Comparison of ENCODE assay signal across 8 cellular contexts in genomic region chr2:45052388-45052928, GRCh38. TPM values are rescaled to one million over a fixed set of nuclear protein-coding genes. Genes with fewer than 3 reads are reported as not detected.
"Had no signal": no experiment of that assay in that cellular context is flagged by ENCODE, and none has a peak within 500 bp of the region (broad histone marks: within the 10 kb centered on the region; RNA-seq: fewer than 3 reads in every experiment).

No MANE protein-coding gene starts in this region.

- ATAC-seq: GM23338, HepG2 had no signal

- FAIRE-seq: H1, H54, HepG2 had no signal

- H3K4me3 ChIP-seq: GM23338 had no signal

- H3K4me3 Mint-ChIP-seq: GM23338, H9 had no signal

- H3K27ac ChIP-seq: HL-60 had no signal

- DNase-seq: H9, HCEC 1CT had no signal

- H3K4me2 ChIP-seq: GM23338 had no signal

- H3K4me1 Mint-ChIP-seq: GM23338, IgD-negative memory B cell had no signal

- H2AFZ ChIP-seq: GM23338 had no signal

- H3K27ac Mint-ChIP-seq: H9, IgD-negative memory B cell had no signal

- H3K9me3 Mint-ChIP-seq: GM23338, H9 had no signal

RNA-seq across cellular contexts. Expression of gene SIX2, which starts 43.2 kb away (rescaled TPM):
- total RNA-seq: H9, HepG2 had no signal
- polyA plus RNA-seq: HepG2, IgD-negative memory B cell had no signal
